In the genomic region with DNA sequence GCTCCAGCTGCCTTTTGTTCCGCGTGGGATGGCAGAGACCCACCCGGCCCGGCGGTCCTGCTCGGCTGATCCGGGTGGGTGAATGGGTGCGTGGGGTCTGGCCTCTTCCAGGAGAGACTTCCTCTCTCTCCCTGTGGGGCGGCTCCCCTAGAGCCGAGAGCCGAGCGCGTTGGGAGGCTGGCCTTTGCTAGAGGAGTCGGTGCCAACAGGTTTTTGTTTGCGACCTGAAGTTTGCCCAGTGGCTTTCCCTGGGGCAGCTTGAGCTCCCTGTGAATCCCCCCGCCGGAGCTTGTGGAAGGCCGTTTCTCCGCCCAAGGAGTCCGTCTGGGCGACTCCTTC, we compare ENCODE assay signal across 8 cellular contexts. TPM values are rescaled to one million over a fixed set of nuclear protein-coding genes. Genes with fewer than 3 reads are reported as not detected.
A peak's percentile ranks its signal among the peaks of the same experiment; 100 is the strongest.
DNase-seq lines count a peak whose midpoint lies in the region; TF ChIP-seq lines count a peak whose summit lies in the region.

No MANE protein-coding gene starts in this region.

- no peaks in the 10 kb centered on the region for H3K36me3 ChIP-seq in kidney epithelial cell (ENCODE audit: control insufficient read depth, insufficient read depth, low read length)

- H3K27me3 ChIP-seq in kidney epithelial cell (ENCODE audit: control insufficient read depth, insufficient read depth, low read length): no peaks in the 10 kb centered on the region

- no peak for TF ChIP-seq CTCF in kidney epithelial cell (IDR thresholded peaks at IDR 0.05; ENCODE audit: insufficient read depth, low read length, poor library complexity, severe bottlenecking)

- H3K4me3 ChIP-seq in kidney epithelial cell (ENCODE audit: low read depth, low read length): peak overlapping the region; percentile 99

- DNase-seq in NCI-H1417 (lab: John Stamatoyannopoulos, UW): peak in 2 of 3 experiments; percentile 20 to 43
- no peak for DNase-seq in NCI-H1417 treated with DMSO at 0.1 percent for 48 hours (lab: John Stamatoyannopoulos, UW)
- DNase-seq in NCI-H748 (lab: John Stamatoyannopoulos, UW; ENCODE audit: unreplicated experiment): peak; percentile 68
- peak; percentile 60 to 64 for DNase-seq in T47D (ENCODE audit: low read depth in 1 of 2, low spot score in 1 of 2)
- no peak for DNase-seq in kidney epithelial cell (ENCODE audit: low read depth)
- DNase-seq in stimulated activated CD4-positive, alpha-beta T cell treated with anti-CD3 and anti-CD28 coated beads, TNF-alpha, amount 100 ng/mL, for 24 hours (ENCODE audit: low read depth in 3 of 3): peak in 2 of 3 experiments; percentile 1
- no peak for DNase-seq in NCI-H128 (lab: John Stamatoyannopoulos, UW; ENCODE audit: unreplicated experiment)
- no peak for DNase-seq in SKM-1 (lab: John Stamatoyannopoulos, UW; ENCODE audit: unreplicated experiment)

- in situ Hi-C loops in T47D (cut with HindIII; ENCODE audit: low pct_unique_long_range_greater_than_20kb, low sequenced_read_pairs): no loop called here

RNA-seq across cellular contexts. Expression of a gene that starts 1.0 kb away (rescaled TPM):
- 13.7 and 18.8 TPM in 2 replicates for total RNA-seq in kidney epithelial cell

Comparison
In these comparisons a context has a peak if more than half of its experiments do, and no peak if none do; other contexts are left out.
1. DNase-seq: peak in NCI-H1417 (2 of 3), NCI-H748 (single experiment), T47D (2 of 2) and stimulated activated CD4-positive, alpha-beta T cell treated with anti-CD3 and anti-CD28 coated beads, TNF-alpha, amount 100 ng/mL, for 24 hours (2 of 3); none in NCI-H1417 treated with DMSO at 0.1 percent for 48 hours (single experiment), kidney epithelial cell (single experiment), NCI-H128 (single experiment) and SKM-1 (single experiment).